Comparison of ENCODE assay signal across 15 cellular contexts in genomic region chr9:38009035-38009501, GRCh38. TPM values are rescaled to one million over a fixed set of nuclear protein-coding genes. Genes with fewer than 3 reads are reported as not detected.
DNase-seq lines count a peak whose midpoint lies in the region; ATAC-seq, FAIRE-seq and TF ChIP-seq lines count a peak whose summit lies in the region.
"Had no signal": no experiment of that assay in that cellular context is flagged by ENCODE, and none has a peak within 500 bp of the region (broad histone marks: within the 10 kb centered on the region; RNA-seq: fewer than 3 reads in every experiment).

No MANE protein-coding gene starts in this region.

- no peak overlapping the region for H3K4me3 ChIP-seq in Caco-2 (ENCODE audit: low read depth, low read length)

- H3K4me3 Mint-ChIP-seq in Caco-2 (ENCODE audit: unreplicated experiment) (no peak overlapping the region), neural crest cell (no peak overlapping the region)
- H3K4me3 Mint-ChIP-seq in effector memory CD8-positive, alpha-beta T cell = peak overlapping the region; percentile 1 to 33

- H3K4me1 Mint-ChIP-seq in Caco-2 (ENCODE audit: low read depth, unreplicated experiment) = peaks cover 18% of the 10 kb centered on the region
- peaks cover 14 to 22% of the 10 kb centered on the region in 2 donors for H3K4me1 Mint-ChIP-seq in effector memory CD8-positive, alpha-beta T cell (ENCODE audit: low read depth in 2 of 2)
- peaks cover 32% of the 10 kb centered on the region for H3K4me1 Mint-ChIP-seq in neural crest cell

- peaks cover 21% of the 10 kb centered on the region for H3K4me1 ChIP-seq in Caco-2

- POLR2A ChIA-PET in Caco-2 (lab: Charles Lee) = no interaction called here

- H3K27me3 Mint-ChIP-seq in Caco-2 (ENCODE audit: insufficient read depth, unreplicated experiment) = no peaks in the 10 kb centered on the region
- H3K27me3 Mint-ChIP-seq in effector memory CD8-positive, alpha-beta T cell = no peaks in the 10 kb centered on the region
- no peaks in the 10 kb centered on the region for H3K27me3 Mint-ChIP-seq in neural crest cell (ENCODE audit: low read depth)
- H3K27me3 Mint-ChIP-seq: naive B cell had no signal

- H3K9me3 Mint-ChIP-seq in Caco-2 (ENCODE audit: unreplicated experiment) (no peaks in the 10 kb centered on the region), neural crest cell (no peaks in the 10 kb centered on the region)
- H3K9me3 Mint-ChIP-seq in effector memory CD8-positive, alpha-beta T cell = no peaks in the 10 kb centered on the region
- H3K9me3 Mint-ChIP-seq: naive B cell had no signal

- H3K36me3 Mint-ChIP-seq in Caco-2 (ENCODE audit: insufficient read depth, unreplicated experiment) = peaks cover 18% of the 10 kb centered on the region
- peaks cover 3% of the 10 kb centered on the region for H3K36me3 Mint-ChIP-seq in effector memory CD8-positive, alpha-beta T cell (ENCODE audit: insufficient read depth)
- H3K36me3 Mint-ChIP-seq in neural crest cell (ENCODE audit: low read depth) = no peaks in the 10 kb centered on the region
- H3K36me3 Mint-ChIP-seq: naive B cell had no signal

- no TSS peak for BruUV-seq in Caco-2 (replicated peaks; lab: Mats Ljungman, UMichigan)

- TF ChIP-seq CTCF in Caco-2 (IDR thresholded peaks at IDR 0.05; ENCODE audit: insufficient read depth in 1 of 2, low read depth in 1 of 2, low read length in 1 of 2, severe bottlenecking in 1 of 2, unreplicated experiment in 1 of 2) = no peak
- TF ChIP-seq CTCF in neural crest cell (conservative IDR thresholded peaks at IDR 0.05) = no peak
- TF ChIP-seq CTCF in D721Med (IDR thresholded peaks at IDR 0.05; ENCODE audit: insufficient read depth, missing control alignments) = no peak

- no peaks in the 10 kb centered on the region for H3K36me3 ChIP-seq in Caco-2 (ENCODE audit: control insufficient read depth, insufficient read depth, low read length)

- DNase-seq in Caco-2 (no peak), M059J (ENCODE audit: low read depth) (peak; percentile 35), neural crest cell (ENCODE audit: low read depth, low spot score) (no peak), NK-92 (lab: John Stamatoyannopoulos, UW; ENCODE audit: unreplicated experiment) (no peak), D721Med (ENCODE audit: insufficient read length, low spot score) (no peak), D341Med (ENCODE audit: low spot score) (no peak)
- no peak for DNase-seq in effector memory CD8-positive, alpha-beta T cell
- DNase-seq: activated CD8-positive, alpha-beta memory T cell treated with anti-CD3 and anti-CD28 coated beads for 24 hours; DMS 273 treated with DMSO at 0.1 percent for 48 hours; naive B cell; NCI-H226; SIG-M5; stimulated activated CD4-positive, alpha-beta T cell treated with anti-CD3 and anti-CD28 coated beads, Interleukin-4, amount 100 ng/mL, for 24 hours had no signal

- no peak for ATAC-seq in effector memory CD8-positive, alpha-beta T cell (replicated peaks)
- no peak for ATAC-seq in HG03175 (IDR thresholded peaks at IDR 0.05; ENCODE audit: unreplicated experiment)

- FAIRE-seq in D721Med (lab: Jason Lieb, UNC) = no peak
- FAIRE-seq: frontal cortex had no signal

- intact Hi-C loops in Caco-2 (cut with micrococcal nuclease; ENCODE audit: unreplicated experiment) = no loop called here

- H3K27ac Mint-ChIP-seq in Caco-2 (ENCODE audit: unreplicated experiment) (peak overlapping the region; percentile 69), neural crest cell (ENCODE audit: unreplicated experiment) (peak overlapping the region; percentile 12)
- H3K27ac Mint-ChIP-seq in effector memory CD8-positive, alpha-beta T cell = peak overlapping the region; percentile 89 to 91

- no peaks in the 10 kb centered on the region for H3K9me3 ChIP-seq in Caco-2

- CTCF ChIA-PET in Caco-2 (lab: Charles Lee) = interaction anchor here (0.9 to 1.7 kb wide), 3 partner anchors 40 to 95 kb away, joined by 3 to 5 read pairs (median 4); no protein-coding TSS in a partner anchor

- no peaks in the 10 kb centered on the region for H3K27me3 ChIP-seq in Caco-2 (replicated peaks; ENCODE audit: control insufficient read depth, insufficient read depth, low read length)

RNA-seq across cellular contexts. Expression of gene SHB, which starts 60.0 kb away (rescaled TPM):
- total RNA-seq in Caco-2 (2022) (18.3 and 18.4 TPM in 2 replicates), neural crest cell (4.6 and 4.8 TPM in 2 replicates)
- total RNA-seq in M059J (2014; rRNA removed; shearing (Covaris generic)) = 16.7 and 25.6 TPM in 2 replicates

Comparison
In these comparisons a context has a peak if more than half of its experiments do, and no peak if none do; other contexts are left out.
1. H3K27ac Mint-ChIP-seq: peak in every context shown above with its lines; median percentile 90 in effector memory CD8-positive, alpha-beta T cell; 69 in Caco-2; 12 in neural crest cell.
2. H3K4me3 Mint-ChIP-seq: peak in effector memory CD8-positive, alpha-beta T cell (2 of 2); none in Caco-2 (single experiment) and neural crest cell (single experiment).